8 cellular contexts compared by ENCODE assay signal in the genomic region with DNA sequence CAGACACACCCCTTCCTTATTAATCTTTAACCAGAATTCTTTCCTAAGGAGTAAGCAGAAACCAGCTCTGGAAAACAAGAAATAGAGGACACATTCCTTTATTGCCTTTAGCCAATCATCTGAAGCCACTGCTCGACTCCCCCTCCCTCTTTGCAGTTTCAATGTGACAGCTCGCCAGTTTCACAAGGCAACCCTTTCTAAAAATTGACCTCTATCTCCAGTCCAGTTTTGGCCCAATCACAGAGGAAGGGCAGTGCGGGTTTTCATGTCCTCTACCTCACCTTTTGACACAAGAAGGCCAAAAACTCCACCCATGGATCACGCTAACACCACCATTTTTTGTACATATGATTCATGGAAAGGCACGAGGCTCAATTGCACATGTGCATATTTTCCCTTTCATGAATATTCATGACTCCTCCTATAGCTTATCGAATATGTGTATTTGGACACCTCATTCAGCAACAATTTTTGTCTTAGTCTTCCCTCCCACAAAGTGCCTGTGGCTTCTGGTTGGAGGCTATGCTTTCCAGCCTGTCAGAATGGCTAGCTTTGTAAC. TPM values are rescaled to one million over a fixed set of nuclear protein-coding genes. Genes with fewer than 3 reads are reported as not detected.
DNase-seq lines count a peak whose midpoint lies in the region; ATAC-seq and TF ChIP-seq lines count a peak whose summit lies in the region.

No MANE protein-coding gene starts in this region.

- H3K79me2 ChIP-seq in hepatocyte: no peaks in the 10 kb centered on the region

- no peak overlapping the region for H3K9ac ChIP-seq in subcutaneous abdominal adipose tissue (ENCODE audit: low read length in 5 of 5)

- no peaks in the 10 kb centered on the region for H3K9me3 ChIP-seq in hepatocyte (ENCODE audit: low read depth)
- no peaks in the 10 kb centered on the region for H3K9me3 ChIP-seq in subcutaneous abdominal adipose tissue (ENCODE audit: control insufficient read depth in 5 of 5, low read length in 5 of 5)

- no peak overlapping the region for H3K4me3 ChIP-seq in hepatocyte
- no peak overlapping the region for H3K4me3 ChIP-seq in subcutaneous abdominal adipose tissue (ENCODE audit: low read depth in 1 of 5, low read length in 5 of 5)

- no peaks in the 10 kb centered on the region for H3K9me3 Mint-ChIP-seq in natural killer cell treated with Interleukin-12 subunit alpha and Interleukin-12 subunit beta and Interleukin-15 and Interleukin-18, amount 100 ng/mL, for 72 hours
- H3K9me3 Mint-ChIP-seq in natural killer cell (no peaks in the 10 kb centered on the region), WTC11 (peaks cover 17% of the 10 kb centered on the region)

- H3K27me3 Mint-ChIP-seq in natural killer cell treated with Interleukin-12 subunit alpha and Interleukin-12 subunit beta and Interleukin-15 and Interleukin-18, amount 100 ng/mL, for 72 hours: peaks cover 24 to 31% of the 10 kb centered on the region in 2 donors
- peaks cover 21 to 65% of the 10 kb centered on the region in 2 donors for H3K27me3 Mint-ChIP-seq in natural killer cell (ENCODE audit: low read depth in 2 of 2)
- no peaks in the 10 kb centered on the region for H3K27me3 Mint-ChIP-seq in WTC11 (ENCODE audit: low read depth)

- H3K27me3 ChIP-seq in hepatocyte: no peaks in the 10 kb centered on the region
- no peaks in the 10 kb centered on the region for H3K27me3 ChIP-seq in subcutaneous abdominal adipose tissue (ENCODE audit: control insufficient read depth in 5 of 5, insufficient read depth in 4 of 5, low read length in 5 of 5)

- intact Hi-C loops in natural killer cell (cut with micrococcal nuclease): no loop called here

- H3K4me1 Mint-ChIP-seq in natural killer cell treated with Interleukin-12 subunit alpha and Interleukin-12 subunit beta and Interleukin-15 and Interleukin-18, amount 100 ng/mL, for 72 hours (ENCODE audit: low read depth in 2 of 2): peaks cover 0 to 16% of the 10 kb centered on the region in 2 donors
- no peaks in the 10 kb centered on the region for H3K4me1 Mint-ChIP-seq in natural killer cell
- peaks cover 56% of the 10 kb centered on the region for H3K4me1 Mint-ChIP-seq in WTC11

- peak overlapping the region; percentile 96 for H3K27ac ChIP-seq in hepatocyte
- H3K27ac ChIP-seq in subcutaneous abdominal adipose tissue (ENCODE audit: low read depth, low read length): peak overlapping the region; percentile 97

- no peak overlapping the region for H3K27ac Mint-ChIP-seq in natural killer cell treated with Interleukin-12 subunit alpha and Interleukin-12 subunit beta and Interleukin-15 and Interleukin-18, amount 100 ng/mL, for 72 hours
- H3K27ac Mint-ChIP-seq in natural killer cell: no peak overlapping the region
- H3K27ac Mint-ChIP-seq in WTC11: peak overlapping the region; percentile 95

- H4K20me1 ChIP-seq in hepatocyte (ENCODE audit: insufficient read depth, poor library complexity, severe bottlenecking): no peaks in the 10 kb centered on the region

- POLR2A ChIA-PET in WTC11 (lab: Charles Lee): no interaction called here

- H3K9me2 ChIP-seq in hepatocyte (replicated peaks; ENCODE audit: insufficient read depth): no peaks in the 10 kb centered on the region

- no peaks in the 10 kb centered on the region for H3K36me3 ChIP-seq in hepatocyte (replicated peaks; ENCODE audit: insufficient read depth, low read depth)
- H3K36me3 ChIP-seq in subcutaneous abdominal adipose tissue (ENCODE audit: control insufficient read depth in 5 of 5, insufficient read depth in 5 of 5, low read length in 5 of 5): no peaks in the 10 kb centered on the region

- H2AFZ ChIP-seq in hepatocyte: no peak overlapping the region

- ATAC-seq in natural killer cell treated with Interleukin-12 subunit alpha and Interleukin-12 subunit beta and Interleukin-15 and Interleukin-18, amount 100 ng/mL, for 72 hours: no peak
- ATAC-seq in natural killer cell: no peak
- no peak for ATAC-seq in WTC11
- ATAC-seq in GM18520 (IDR thresholded peaks at IDR 0.05; ENCODE audit: unreplicated experiment): no peak

- H3K4me1 ChIP-seq in hepatocyte (ENCODE audit: insufficient read depth) (peaks cover 46% of the 10 kb centered on the region), subcutaneous abdominal adipose tissue (ENCODE audit: control insufficient read depth in 5 of 5, insufficient read depth in 5 of 5, low read length in 5 of 5) (peaks cover 20 to 56% (median 45%) of the 10 kb centered on the region in 5 donors)

- TF ChIP-seq CTCF in natural killer cell (IDR thresholded peaks at IDR 0.05) (no peak), WTC11 (IDR thresholded peaks at IDR 0.05) (no peak), hepatocyte (IDR thresholded peaks at IDR 0.05; ENCODE audit: poor library complexity) (no peak)

- H3K36me3 Mint-ChIP-seq in natural killer cell treated with Interleukin-12 subunit alpha and Interleukin-12 subunit beta and Interleukin-15 and Interleukin-18, amount 100 ng/mL, for 72 hours: peaks cover 5% of the 10 kb centered on the region
- no peaks in the 10 kb centered on the region for H3K36me3 Mint-ChIP-seq in natural killer cell
- H3K36me3 Mint-ChIP-seq in WTC11: peaks cover 8% of the 10 kb centered on the region

- CTCF ChIA-PET in WTC11 (lab: Charles Lee): interaction anchor here (0.6 to 1.8 kb wide), 4 partner anchors 17 to 71 kb away, joined by 3 to 8 read pairs (median 3); no protein-coding TSS in a partner anchor

- WGBS in hepatocyte (ENCODE audit: low lambda C conversion rate, missing lambda C conversion rate): 32% methylated on average over 6 of the region's 6 CpGs

- no peak for DNase-seq in natural killer cell treated with Interleukin-12 subunit alpha and Interleukin-12 subunit beta and Interleukin-15 and Interleukin-18, amount 100 ng/mL, for 72 hours (ENCODE audit: low spot score)
- no peak for DNase-seq in natural killer cell
- DNase-seq in WTC11 (ENCODE audit: low spot score): no peak
- peak; percentile 83 for DNase-seq in hepatocyte (ENCODE audit: low spot score)
- DNase-seq in NCI-H526 treated with DMSO at 0.1 percent for 48 hours (lab: John Stamatoyannopoulos, UW): no peak
- no peak for DNase-seq in MV-4-11 (lab: John Stamatoyannopoulos, UW)

- H3K4me2 ChIP-seq in hepatocyte: peak overlapping the region; percentile 50

- H3K4me3 Mint-ChIP-seq in natural killer cell treated with Interleukin-12 subunit alpha and Interleukin-12 subunit beta and Interleukin-15 and Interleukin-18, amount 100 ng/mL, for 72 hours: peak overlapping the region; percentile 38
- H3K4me3 Mint-ChIP-seq in natural killer cell (no peak overlapping the region), WTC11 (no peak overlapping the region)

TF ChIP-seq in WTC11, 78 proteins besides CTCF, POLR2A, EP300 and RAD21:
- no peak for TF ChIP-seq NR2C2 (CRISPR knock-in tag; IDR thresholded peaks at IDR 0.05)

RNA-seq across cellular contexts. Expression of a gene that starts 24.3 kb away (rescaled TPM):
- total RNA-seq in natural killer cell treated with Interleukin-12 subunit alpha and Interleukin-12 subunit beta and Interleukin-15 and Interleukin-18, amount 100 ng/mL, for 72 hours: 1 to 10 TPM; 2.6 to 3.0 TPM
- total RNA-seq in natural killer cell (10 to 100 TPM; 12.0 to 31.7 (median 12.2) TPM), WTC11 (2021) (0.14 to 0.42 TPM (median 0.39 TPM) in 3 replicates), hepatocyte (10.5 and 10.8 TPM in 2 replicates)
- polyA plus RNA-seq in hepatocyte: 6.9 and 8.6 TPM in 2 replicates

RNA-seq across cellular contexts. Expression of a gene that starts 25.7 kb away (rescaled TPM):
- total RNA-seq in natural killer cell treated with Interleukin-12 subunit alpha and Interleukin-12 subunit beta and Interleukin-15 and Interleukin-18, amount 100 ng/mL, for 72 hours: not detected
- total RNA-seq in natural killer cell: not detected
- total RNA-seq in WTC11 (2021): not detected in 3 replicates
- not detected in 2 replicates for total RNA-seq in hepatocyte
- not detected in 2 replicates for polyA plus RNA-seq in hepatocyte

RNA-seq across cellular contexts. Expression of a gene that starts 40.3 kb away (rescaled TPM):
- under 1 TPM; 0.36 to 0.69 TPM for total RNA-seq in natural killer cell treated with Interleukin-12 subunit alpha and Interleukin-12 subunit beta and Interleukin-15 and Interleukin-18, amount 100 ng/mL, for 72 hours
- total RNA-seq in natural killer cell (1 to 10 TPM; 1.0 to 4.9 (median 2.7) TPM), WTC11 (2021) (1.5 to 2.0 TPM (median 1.5 TPM) in 3 replicates), hepatocyte (14.7 and 15.1 TPM in 2 replicates)
- polyA plus RNA-seq in hepatocyte: 5.6 and 8.2 TPM in 2 replicates

RNA-seq across cellular contexts. Expression of a gene that starts 50.3 kb away (rescaled TPM):
- total RNA-seq in natural killer cell treated with Interleukin-12 subunit alpha and Interleukin-12 subunit beta and Interleukin-15 and Interleukin-18, amount 100 ng/mL, for 72 hours: 1 to 10 TPM; 1.5 to 1.7 TPM
- total RNA-seq in natural killer cell: 100 to 1,000 TPM in 1 of 3 donors, 10 to 100 TPM in 2; 21.8 to 103 (median 34.9) TPM
- 0.07 to 0.15 TPM (median 0.14 TPM) in 3 replicates for total RNA-seq in WTC11 (2021)
- 3.9 and 4.6 TPM in 2 replicates for total RNA-seq in hepatocyte
- polyA plus RNA-seq in hepatocyte: 2.4 and 2.9 TPM in 2 replicates
